Comparison of ENCODE assay signal across 8 cellular contexts in genomic region chr19:14090509-14091085, GRCh38. TPM values are rescaled to one million over a fixed set of nuclear protein-coding genes. Genes with fewer than 3 reads are reported as not detected.
A peak's percentile ranks its signal among the peaks of the same experiment; 100 is the strongest.
DNase-seq lines count a peak whose midpoint lies in the region; ATAC-seq and TF ChIP-seq lines count a peak whose summit lies in the region.

SAMD1 (minus strand) TSS chr19:14090751.

- no peak for TF ChIP-seq CTCF in 22Rv1 (IDR thresholded peaks at IDR 0.05)
- TF ChIP-seq CTCF in lung (IDR thresholded peaks at IDR 0.05; ENCODE audit: control extremely low read depth, extremely low read depth), result no peak

- WGBS in lung, 2 donors, result 0 to 2% methylated on average over 14 to 52 of the region's 65 CpGs

- POLR2A ChIA-PET in activated CD4-positive, alpha-beta memory T cell treated with anti-CD3 and anti-CD28 coated beads, Interleukin-2, amount 10 ng/mL, durations not matched to agents 7 days and 5 days (lab: Charles Lee), result interaction anchor here (0.9 to 2.9 kb wide), 8 partner anchors 9 to 210 kb away, joined by 3 to 15 read pairs (median 4); partner anchors contain the start of genes ASF1B and PRKACA

- peaks cover 0 to 5% of the 10 kb centered on the region in 2 donors for H3K36me3 ChIP-seq in lung (ENCODE audit: control insufficient read depth in 2 of 2, insufficient read depth in 2 of 2, low read length in 2 of 2)

- H3K27ac Mint-ChIP-seq in activated CD4-positive, alpha-beta memory T cell treated with anti-CD3 and anti-CD28 coated beads, Interleukin-2, amount 10 ng/mL, durations not matched to agents 7 days and 5 days, result peak within 1 kb of the TSS; percentile 98

- ATAC-seq in GM18519 (IDR thresholded peaks at IDR 0.05; ENCODE audit: low FRiP score, unreplicated experiment) (peak; percentile 10), HG03135 (IDR thresholded peaks at IDR 0.05; ENCODE audit: unreplicated experiment) (peak; percentile 42), lung (ENCODE audit: insufficient read depth, low FRiP score) (peak; percentile 61)

- no peaks in the 10 kb centered on the region for H3K27me3 Mint-ChIP-seq in activated CD4-positive, alpha-beta memory T cell treated with anti-CD3 and anti-CD28 coated beads, Interleukin-2, amount 10 ng/mL, durations not matched to agents 7 days and 5 days

- peaks cover 9% of the 10 kb centered on the region for H3K9me3 Mint-ChIP-seq in activated CD4-positive, alpha-beta memory T cell treated with anti-CD3 and anti-CD28 coated beads, Interleukin-2, amount 10 ng/mL, durations not matched to agents 7 days and 5 days

- CTCF ChIA-PET in activated CD4-positive, alpha-beta memory T cell treated with anti-CD3 and anti-CD28 coated beads, Interleukin-2, amount 10 ng/mL, durations not matched to agents 7 days and 5 days (lab: Charles Lee), result interaction anchor here (2.0 kb wide), 1 partner anchor 46 kb away, joined by 8 read pairs; the partner anchor contains the start of gene ASF1B

- H3K27me3 ChIP-seq in lung (ENCODE audit: control insufficient read depth, insufficient read depth), result no peaks in the 10 kb centered on the region

- H3K36me3 Mint-ChIP-seq in activated CD4-positive, alpha-beta memory T cell treated with anti-CD3 and anti-CD28 coated beads, Interleukin-2, amount 10 ng/mL, durations not matched to agents 7 days and 5 days (ENCODE audit: low read depth), result peaks cover 27% of the 10 kb centered on the region

- peak within 1 kb of the TSS; percentile 90 for H3K27ac ChIP-seq in 22Rv1
- H3K27ac ChIP-seq in lung (ENCODE audit: low read depth in 1 of 2, low read length in 1 of 2), result peak within 1 kb of the TSS; percentile 92 to 94

- H3K4me1 Mint-ChIP-seq in activated CD4-positive, alpha-beta memory T cell treated with anti-CD3 and anti-CD28 coated beads, Interleukin-2, amount 10 ng/mL, durations not matched to agents 7 days and 5 days, result peaks cover 23% of the 10 kb centered on the region

- no peaks in the 10 kb centered on the region for H3K4me1 ChIP-seq in lung (ENCODE audit: control insufficient read depth in 2 of 2, insufficient read depth in 2 of 2, low read length in 2 of 2)

- H3K4me3 Mint-ChIP-seq in activated CD4-positive, alpha-beta memory T cell treated with anti-CD3 and anti-CD28 coated beads, Interleukin-2, amount 10 ng/mL, durations not matched to agents 7 days and 5 days, result peak within 1 kb of the TSS; percentile 99

- DNase-seq in NCI-H774 (lab: John Stamatoyannopoulos, UW) (peak; percentile 79), lung (ENCODE audit: low spot score) (peak; percentile 87)
- peak; percentile 83 for DNase-seq in activated CD4-positive, alpha-beta memory T cell treated with anti-CD3 and anti-CD28 coated beads, Interleukin-2, amount 10 ng/mL, durations not matched to agents 7 days and 5 days
- peak; percentile 78 for DNase-seq in effector CD8-positive, alpha-beta T cell (lab: John Stamatoyannopoulos, UW)
- DNase-seq in stimulated activated CD4-positive, alpha-beta T cell treated with anti-CD3 and anti-CD28 coated beads, Interleukin-4, amount 100 ng/mL, for 4 hours, result peak; percentile 86 to 88

- H3K4me3 ChIP-seq in lung, result peak within 1 kb of the TSS; percentile 77

- H3K9me3 ChIP-seq in lung (ENCODE audit: control insufficient read depth in 2 of 2, insufficient read depth in 1 of 2, low read length in 1 of 2), result no peaks in the 10 kb centered on the region

RNA-seq across cellular contexts. Expression of gene SAMD1, which starts in this region (rescaled TPM):
- 10 to 100 TPM; 63.4 to 64.6 TPM for total RNA-seq in activated CD4-positive, alpha-beta memory T cell treated with anti-CD3 and anti-CD28 coated beads, Interleukin-2, amount 10 ng/mL, durations not matched to agents 7 days and 5 days
- 10 to 100 TPM; 32.9 to 48.8 TPM for total RNA-seq in lung
- polyA plus RNA-seq in lung, result 10 to 100 TPM; 36.8 to 42.1 TPM

Comparison
In these comparisons a context has a peak if more than half of its experiments do, and no peak if none do; other contexts are left out.
1. Peak in every context shown above with its lines: DNase-seq, ATAC-seq, H3K4me3 ChIP-seq and H3K27ac ChIP-seq.
2. ATAC-seq: peak in every context shown above with its lines; median percentile 61 in lung; 42 in HG03135; 10 in GM18519.